In genomic region chr6:16305246-16305725, GRCh38 we compare ENCODE assay signal across 9 cellular contexts.
A peak's percentile ranks its signal among the peaks of the same experiment; 100 is the strongest.
DNase-seq lines count a peak whose midpoint lies in the region; ATAC-seq and TF ChIP-seq lines count a peak whose summit lies in the region.
"Had no signal": no experiment of that assay in that cellular context is flagged by ENCODE, and none has a peak within 500 bp of the region (broad histone marks: within the 10 kb centered on the region; RNA-seq: fewer than 3 reads in every experiment).

No MANE protein-coding gene starts in this region.

- H3K9me3 Mint-ChIP-seq in activated T-helper 2 cell treated with anti-CD3 and anti-CD28 coated beads, Interferon-gamma antibody, Interleukin-2, Interleukin-4, amounts not matched to agents 10 μg/mL and 5 μg/mL and 100 μg/mL, durations not matched to agents 14 hours and 24 hours and 36 hours, result no peaks in the 10 kb centered on the region
- H3K9me3 Mint-ChIP-seq: activated naive CD4-positive, alpha-beta T cell treated with anti-CD3 and anti-CD28 coated beads, Interleukin-2, amount 50 U/mL, for 72 hours had no signal

- intact Hi-C loops in activated T-helper 2 cell treated with anti-CD3 and anti-CD28 coated beads, Interferon-gamma antibody, Interleukin-2, Interleukin-4, amounts not matched to agents 10 μg/mL and 5 μg/mL and 100 μg/mL, durations not matched to agents 14 hours and 24 hours and 36 hours (cut with micrococcal nuclease), result no loop called here

- H3K4me3 Mint-ChIP-seq in activated T-helper 2 cell treated with anti-CD3 and anti-CD28 coated beads, Interferon-gamma antibody, Interleukin-2, Interleukin-4, amounts not matched to agents 10 μg/mL and 5 μg/mL and 100 μg/mL, durations not matched to agents 14 hours and 24 hours and 36 hours (ENCODE audit: low read depth), result no peak overlapping the region

- peak; percentile 71 for ATAC-seq in GM21360 (IDR thresholded peaks at IDR 0.05; ENCODE audit: unreplicated experiment)
- ATAC-seq in HG03108 (IDR thresholded peaks at IDR 0.05; ENCODE audit: unreplicated experiment), result peak; percentile 79

- in situ Hi-C loops in GM13977 (cut with MboI; ENCODE audit: low pct_unique_long_range_greater_than_20kb, low sequenced_read_pairs, unreplicated experiment), result no loop called here

- H3K4me1 Mint-ChIP-seq in activated T-helper 2 cell treated with anti-CD3 and anti-CD28 coated beads, Interferon-gamma antibody, Interleukin-2, Interleukin-4, amounts not matched to agents 10 μg/mL and 5 μg/mL and 100 μg/mL, durations not matched to agents 14 hours and 24 hours and 36 hours (ENCODE audit: low read depth), result peaks cover 18% of the 10 kb centered on the region

- H3K27me3 Mint-ChIP-seq in activated T-helper 2 cell treated with anti-CD3 and anti-CD28 coated beads, Interferon-gamma antibody, Interleukin-2, Interleukin-4, amounts not matched to agents 10 μg/mL and 5 μg/mL and 100 μg/mL, durations not matched to agents 14 hours and 24 hours and 36 hours (ENCODE audit: low read depth), result no peaks in the 10 kb centered on the region

- TF ChIP-seq CTCF in GM13977 (IDR thresholded peaks at IDR 0.05; ENCODE audit: extremely low read depth, insufficient read depth, missing control alignments), result no peak

- peaks cover 43% of the 10 kb centered on the region for H3K36me3 Mint-ChIP-seq in activated T-helper 2 cell treated with anti-CD3 and anti-CD28 coated beads, Interferon-gamma antibody, Interleukin-2, Interleukin-4, amounts not matched to agents 10 μg/mL and 5 μg/mL and 100 μg/mL, durations not matched to agents 14 hours and 24 hours and 36 hours (ENCODE audit: low read depth)

- H3K27ac Mint-ChIP-seq in activated T-helper 2 cell treated with anti-CD3 and anti-CD28 coated beads, Interferon-gamma antibody, Interleukin-2, Interleukin-4, amounts not matched to agents 10 μg/mL and 5 μg/mL and 100 μg/mL, durations not matched to agents 14 hours and 24 hours and 36 hours, result peak overlapping the region; percentile 47
- H3K27ac Mint-ChIP-seq: activated naive CD4-positive, alpha-beta T cell treated with anti-CD3 and anti-CD28 coated beads, Interleukin-2, amount 50 U/mL, for 72 hours had no signal

- peak; percentile 83 for DNase-seq in GM13977 (ENCODE audit: low spot score)
- DNase-seq in activated T-helper 2 cell treated with anti-CD3 and anti-CD28 coated beads, Interferon-gamma antibody, Interleukin-2, Interleukin-4, amounts not matched to agents 10 μg/mL and 5 μg/mL and 100 μg/mL, durations not matched to agents 14 hours and 24 hours and 36 hours (ENCODE audit: low spot score), result no peak
- DNase-seq in AG20443 (ENCODE audit: low spot score), result no peak
- no peak for DNase-seq in GM19240 (ENCODE audit: insufficient read length, low spot score)
- DNase-seq in stimulated activated CD4-positive, alpha-beta T cell treated with anti-CD3 and anti-CD28 coated beads, Interleukin-4, amount 100 ng/mL, for 24 hours, result no peak
- DNase-seq in NCI-H526 (lab: John Stamatoyannopoulos, UW), result no peak
